Comparison of ENCODE assay signal across 37 cellular contexts in genomic region chr6:11964101-11964500, GRCh38. TPM values are rescaled to one million over a fixed set of nuclear protein-coding genes. Genes with fewer than 3 reads are reported as not detected.
A peak's percentile ranks its signal among the peaks of the same experiment; 100 is the strongest.
DNase-seq lines count a peak whose midpoint lies in the region; ATAC-seq, FAIRE-seq and TF ChIP-seq lines count a peak whose summit lies in the region.
"Had no signal": no experiment of that assay in that cellular context is flagged by ENCODE, and none has a peak within 500 bp of the region (broad histone marks: within the 10 kb centered on the region; RNA-seq: fewer than 3 reads in every experiment).

No MANE protein-coding gene starts in this region.

- TF ChIP-seq CTCF in K562 (IDR thresholded peaks at IDR 0.05 in 2 of 3, conservative IDR thresholded peaks at IDR 0.05 in 1 of 3; ENCODE audit: insufficient read depth in 2 of 3, low read depth in 1 of 3, low read length in 3 of 3) (no peak), pancreas (IDR thresholded peaks at IDR 0.05) (no peak)

- TF ChIP-seq POLR2A in K562 (conservative IDR thresholded peaks at IDR 0.05) = no peak

- H3K27ac Mint-ChIP-seq in activated T-cell treated with anti-CD3 and anti-CD28 coated beads, Interleukin-2, amount 50 U/mL, for 72 hours = peak overlapping the region; percentile 74
- H3K27ac Mint-ChIP-seq in activated T-helper 17 cell treated with anti-CD3 and anti-CD28 coated beads, Interleukin-2, amount 50 U/mL, for 72 hours = peak overlapping the region; percentile 6
- H3K27ac Mint-ChIP-seq: B cell; CD4-positive, alpha-beta memory T cell; CD4-positive, alpha-beta T cell; CD4-positive, CD25-positive, alpha-beta regulatory T cell; CD8-positive, alpha-beta T cell had no signal

- H3K36me3 ChIP-seq in K562 (ENCODE audit: control insufficient read depth, insufficient read depth, low read length) (no peaks in the 10 kb centered on the region), pancreas (no peaks in the 10 kb centered on the region)
- H3K36me3 ChIP-seq: BE2C; BLaER1; BLaER1 treated with 17β-estradiol and CSF1 and Interleukin-3, amounts not matched to agents 10 nM and 100 nM had no signal

- H3K9me3 ChIP-seq in K562 (replicated peaks; ENCODE audit: control insufficient read depth, insufficient read depth, low read depth, low read length) = no peaks in the 10 kb centered on the region; the same call in 1 of the 2 replicates
- no peaks in the 10 kb centered on the region for H3K9me3 ChIP-seq in pancreas
- H3K9me3 ChIP-seq: A549; BE2C; BLaER1; BLaER1 treated with 17β-estradiol and CSF1 and Interleukin-3, amounts not matched to agents 10 nM and 100 nM; Caco-2 had no signal

- WGBS in K562 (ENCODE audit: insufficient coverage, low coverage, missing lambda C conversion rate) = 84% methylated on average over 3 of the region's 3 CpGs
- WGBS in pancreas, 2 donors = 88 to 95% methylated on average over 3 of the region's 3 CpGs

- H3K4me1 ChIP-seq in K562 (replicated peaks in 1 of 2; ENCODE audit: control insufficient read depth in 2 of 2, insufficient read depth in 2 of 2, low read length in 2 of 2) (peaks cover 7 to 17% of the 10 kb centered on the region in 2 experiments), pancreas (peaks cover 0 to 2% (median 0%) of the 10 kb centered on the region in 3 donors)
- H3K4me1 ChIP-seq: A549, BE2C, Caco-2 had no signal

- no peaks in the 10 kb centered on the region for H3K9me1 ChIP-seq in K562 (ENCODE audit: control insufficient read depth, insufficient read depth, low read length)

- peaks cover 4% of the 10 kb centered on the region for H3K4me1 Mint-ChIP-seq in activated T-cell treated with anti-CD3 and anti-CD28 coated beads, Interleukin-2, amount 50 U/mL, for 72 hours (ENCODE audit: low read depth)
- no peaks in the 10 kb centered on the region for H3K4me1 Mint-ChIP-seq in activated T-helper 17 cell treated with anti-CD3 and anti-CD28 coated beads, Interleukin-2, amount 50 U/mL, for 72 hours
- H3K4me1 Mint-ChIP-seq: CD4-positive, CD25-positive, alpha-beta regulatory T cell had no signal

- POLR2A ChIA-PET in K562 (lab: Yijun Ruan, JAX) = no interaction called here

- intact Hi-C loops in K562 (cut with micrococcal nuclease) (no loop called here), pancreas (cut with DNase I) (no loop called here)

- peaks cover 3% of the 10 kb centered on the region in 2 donors for H3K9me3 Mint-ChIP-seq in activated T-cell treated with anti-CD3 and anti-CD28 coated beads, Interleukin-2, amount 50 U/mL, for 72 hours
- no peaks in the 10 kb centered on the region for H3K9me3 Mint-ChIP-seq in activated T-helper 17 cell treated with anti-CD3 and anti-CD28 coated beads, Interleukin-2, amount 50 U/mL, for 72 hours
- H3K9me3 Mint-ChIP-seq: CD4-positive, alpha-beta memory T cell; CD4-positive, alpha-beta T cell; CD4-positive, CD25-positive, alpha-beta regulatory T cell; CD8-positive, alpha-beta T cell had no signal

- H3K27me3 ChIP-seq in K562 (ENCODE audit: control insufficient read depth in 2 of 2, insufficient read depth in 2 of 2, low read length in 2 of 2) (no peaks in the 10 kb centered on the region), pancreas (no peaks in the 10 kb centered on the region)
- H3K27me3 ChIP-seq: BE2C; BLaER1; BLaER1 treated with 17β-estradiol and CSF1 and Interleukin-3, amounts not matched to agents 10 nM and 100 nM had no signal

- H3K27ac ChIP-seq in K562 (ENCODE audit: extremely low read depth, low read depth, low read length) (no peak overlapping the region), pancreas (no peak overlapping the region)
- H3K27ac ChIP-seq: 22Rv1; A549; BLaER1; BLaER1 treated with 17β-estradiol and CSF1 and Interleukin-3, amounts not matched to agents 10 nM and 100 nM; C4-2B had no signal

- no peak overlapping the region for H3K4me3 Mint-ChIP-seq in activated T-cell treated with anti-CD3 and anti-CD28 coated beads, Interleukin-2, amount 50 U/mL, for 72 hours
- no peak overlapping the region for H3K4me3 Mint-ChIP-seq in activated T-helper 17 cell treated with anti-CD3 and anti-CD28 coated beads, Interleukin-2, amount 50 U/mL, for 72 hours
- H3K4me3 Mint-ChIP-seq: B cell; CD14-positive monocyte; CD4-positive, alpha-beta memory T cell; CD4-positive, alpha-beta T cell; CD4-positive, CD25-positive, alpha-beta regulatory T cell; CD8-positive, alpha-beta memory T cell; CD8-positive, alpha-beta T cell had no signal

- H3K27me3 Mint-ChIP-seq in activated T-cell treated with anti-CD3 and anti-CD28 coated beads, Interleukin-2, amount 50 U/mL, for 72 hours (ENCODE audit: low read depth) = no peaks in the 10 kb centered on the region
- H3K27me3 Mint-ChIP-seq in activated T-helper 17 cell treated with anti-CD3 and anti-CD28 coated beads, Interleukin-2, amount 50 U/mL, for 72 hours = no peaks in the 10 kb centered on the region
- H3K27me3 Mint-ChIP-seq: CD4-positive, alpha-beta memory T cell; CD4-positive, alpha-beta T cell; CD4-positive, CD25-positive, alpha-beta regulatory T cell had no signal

- no peak for ATAC-seq in activated T-cell treated with anti-CD3 and anti-CD28 coated beads, Interleukin-2, amount 50 U/mL, for 72 hours (replicated peaks in 1 of 2)
- no peak for ATAC-seq in activated T-helper 17 cell treated with anti-CD3 and anti-CD28 coated beads, Interleukin-2, amount 50 U/mL, for 72 hours (replicated peaks)
- no peak for ATAC-seq in K562
- no peak for ATAC-seq in pancreas
- ATAC-seq in GM21825 (IDR thresholded peaks at IDR 0.05; ENCODE audit: unreplicated experiment) = no peak
- no peak for ATAC-seq in HG03039 (IDR thresholded peaks at IDR 0.05; ENCODE audit: unreplicated experiment)
- ATAC-seq: A549; CD8-positive, alpha-beta T cell had no signal

- H3K79me2 ChIP-seq in K562 (ENCODE audit: control insufficient read depth, insufficient read depth, low read length) = no peaks in the 10 kb centered on the region

- H3K9ac ChIP-seq in K562 (ENCODE audit: insufficient read depth in 1 of 2, low read depth in 2 of 2, low read length in 2 of 2) = no peak overlapping the region
- H3K9ac ChIP-seq: BLaER1; BLaER1 treated with 17β-estradiol and CSF1 and Interleukin-3, amounts not matched to agents 10 nM and 100 nM had no signal

- no peak for DNase-seq in activated T-cell treated with anti-CD3 and anti-CD28 coated beads, Interleukin-2, amount 50 U/mL, for 72 hours
- DNase-seq in activated T-cell treated with anti-CD3 and anti-CD28 coated beads for 4 hours (no peak), K562 (ENCODE audit: extremely low read depth in 1 of 4, low spot score in 3 of 4) (no peak), pancreas (no peak), NAMALWA (ENCODE audit: low spot score) (no peak)
- DNase-seq: 8988T; ACHN; AML-193; BE2C; C1 segment of cervical spinal cord; Caco-2; Calu3; CD4-positive, alpha-beta memory T cell; CD4-positive, alpha-beta T cell; CD4-positive, CD25-positive, alpha-beta regulatory T cell; CD8-positive, alpha-beta memory T cell; CD8-positive, alpha-beta T cell; COR-L47; DMS 273 treated with DMSO at 0.1 percent for 48 hours; DMS153; DMS53; DMS79; DMS79 treated with DMSO at 0.1 percent for 48 hours; DND-41; EL had no signal

- no peak overlapping the region for H2AFZ ChIP-seq in K562 (ENCODE audit: low read depth, low read length)

- H4K20me1 ChIP-seq in K562 (replicated peaks; ENCODE audit: control insufficient read depth, insufficient read depth, low read length) = no peaks in the 10 kb centered on the region
- H4K20me1 ChIP-seq: BLaER1; BLaER1 treated with 17β-estradiol and CSF1 and Interleukin-3, amounts not matched to agents 10 nM and 100 nM had no signal

- BruUV-seq in K562 (replicated peaks; lab: Mats Ljungman, UMichigan) = no TSS peak

- in situ Hi-C loops in K562 (cut with MboI) = no loop called here

- no peak for TF ChIP-seq RAD21 in K562 (CRISPR knock-in tag; conservative IDR thresholded peaks at IDR 0.05 in 1 of 2, IDR thresholded peaks at IDR 0.05 in 1 of 2)

- TF ChIP-seq EP300 in K562 (IDR thresholded peaks at IDR 0.05; ENCODE audit: low read length) = no peak

- FAIRE-seq in K562 (lab: Jason Lieb, UNC) = no peak
- peak; percentile 9 for FAIRE-seq in pancreas (lab: Jason Lieb, UNC)
- FAIRE-seq: A204.1, A549, D721Med had no signal

- CTCF ChIA-PET in K562 (lab: Yijun Ruan, JAX; ENCODE audit: low intra/inter-chr PET ratio) = no interaction called here

- H3K4me3 ChIP-seq in K562 (no peak overlapping the region), pancreas (no peak overlapping the region)
- H3K4me3 ChIP-seq: A549; BLaER1; BLaER1 treated with 17β-estradiol and CSF1 and Interleukin-3, amounts not matched to agents 10 nM and 100 nM had no signal

- H3K4me2 ChIP-seq in K562 (ENCODE audit: insufficient read depth, low read length) = no peak overlapping the region
- H3K4me2 ChIP-seq: A549; BLaER1; BLaER1 treated with 17β-estradiol and CSF1 and Interleukin-3, amounts not matched to agents 10 nM and 100 nM had no signal

- H3K36me3 Mint-ChIP-seq in activated T-cell treated with anti-CD3 and anti-CD28 coated beads, Interleukin-2, amount 50 U/mL, for 72 hours (ENCODE audit: insufficient read depth in 2 of 2) = no peaks in the 10 kb centered on the region
- no peaks in the 10 kb centered on the region for H3K36me3 Mint-ChIP-seq in activated T-helper 17 cell treated with anti-CD3 and anti-CD28 coated beads, Interleukin-2, amount 50 U/mL, for 72 hours (ENCODE audit: low read depth)
- H3K36me3 Mint-ChIP-seq: CD14-positive monocyte; CD4-positive, alpha-beta memory T cell; CD4-positive, CD25-positive, alpha-beta regulatory T cell; CD8-positive, alpha-beta T cell had no signal

RNA-seq across cellular contexts. Expression of gene HIVEP1, which starts 48.0 kb away (rescaled TPM):
- 10 to 100 TPM; 70.1 to 77.0 TPM for total RNA-seq in activated T-cell treated with anti-CD3 and anti-CD28 coated beads, Interleukin-2, amount 50 U/mL, for 72 hours
- total RNA-seq in activated T-helper 17 cell treated with anti-CD3 and anti-CD28 coated beads, Interleukin-2, amount 50 U/mL, for 72 hours = 10 to 100 TPM; 29.4 to 75.5 TPM
- 53.0 and 162 TPM in 2 replicates for total RNA-seq in K562 (2011; cell fraction: chromatin; rRNA removed; ENCODE audit: low replicate concordance)
- 38.2 and 56.5 TPM in 2 replicates for total RNA-seq in K562 (2011; cell fraction: nucleolus; rRNA removed)
- 82.4 and 142 TPM in 2 replicates for total RNA-seq in K562 (2011; cell fraction: nucleoplasm; rRNA removed)
- total RNA-seq in K562 (2014; rRNA removed) = 19.3 and 21.7 TPM in 2 replicates
- total RNA-seq in K562 (2014; rRNA removed; fragmentation: Illumina TruSeq; extraction: Trizol) = 33.3 and 37.1 TPM in 2 replicates
- 29.3 and 30.4 TPM in 2 replicates for total RNA-seq in K562 (2015; rRNA removed; fragmentation: Illumina TruSeq; extraction: Trizol)
- total RNA-seq in K562 (2021) = 25.8 and 28.8 TPM in 2 replicates
- polyA plus RNA-seq in K562 (2011; rRNA removed) = 16.9 and 18.2 TPM in 2 replicates
- 19.3 and 22.5 TPM in 2 replicates for polyA plus RNA-seq in K562 (2011; cell fraction: cytosol; rRNA removed)
- 35.9 and 42.5 TPM in 2 replicates for polyA plus RNA-seq in K562 (2011; cell fraction: nucleus; rRNA removed)
- polyA plus RNA-seq in K562 (2012) = 11.0 and 12.9 TPM in 2 replicates
- 20.9 and 24.9 TPM in 2 replicates for polyA plus RNA-seq in K562 (2014; fragmentation: Illumina TruSeq; extraction: Trizol)
- 1 to 10 TPM; 6.0 to 6.2 TPM for polyA plus RNA-seq in K562 (2014; fragmentation: Nextera tagmentation; extraction: Ambion mirVana)
- polyA plus RNA-seq in K562 (2014; rRNA removed) = 14.6 and 18.4 TPM in 2 replicates
- polyA minus RNA-seq in K562 (2011; rRNA and poly(A)+ RNA removed) = 64.9 and 75.2 TPM in 2 replicates
- 21.6 and 23.0 TPM in 2 replicates for polyA minus RNA-seq in K562 (2011; cell fraction: cytosol; rRNA and poly(A)+ RNA removed)
- 68.8 and 114 TPM in 2 replicates for polyA minus RNA-seq in K562 (2011; cell fraction: nucleus; rRNA and poly(A)+ RNA removed)
- total RNA-seq in pancreas = 10 to 100 TPM in 3 of 6 donors, 1 to 10 TPM in 3; 8.2 to 17.7 (median 9.9) TPM
- polyA plus RNA-seq in pancreas = 1 to 10 TPM; 3.8 to 4.1 TPM
